Comparison of ENCODE assay signal across 20 cellular contexts in the genomic region with DNA sequence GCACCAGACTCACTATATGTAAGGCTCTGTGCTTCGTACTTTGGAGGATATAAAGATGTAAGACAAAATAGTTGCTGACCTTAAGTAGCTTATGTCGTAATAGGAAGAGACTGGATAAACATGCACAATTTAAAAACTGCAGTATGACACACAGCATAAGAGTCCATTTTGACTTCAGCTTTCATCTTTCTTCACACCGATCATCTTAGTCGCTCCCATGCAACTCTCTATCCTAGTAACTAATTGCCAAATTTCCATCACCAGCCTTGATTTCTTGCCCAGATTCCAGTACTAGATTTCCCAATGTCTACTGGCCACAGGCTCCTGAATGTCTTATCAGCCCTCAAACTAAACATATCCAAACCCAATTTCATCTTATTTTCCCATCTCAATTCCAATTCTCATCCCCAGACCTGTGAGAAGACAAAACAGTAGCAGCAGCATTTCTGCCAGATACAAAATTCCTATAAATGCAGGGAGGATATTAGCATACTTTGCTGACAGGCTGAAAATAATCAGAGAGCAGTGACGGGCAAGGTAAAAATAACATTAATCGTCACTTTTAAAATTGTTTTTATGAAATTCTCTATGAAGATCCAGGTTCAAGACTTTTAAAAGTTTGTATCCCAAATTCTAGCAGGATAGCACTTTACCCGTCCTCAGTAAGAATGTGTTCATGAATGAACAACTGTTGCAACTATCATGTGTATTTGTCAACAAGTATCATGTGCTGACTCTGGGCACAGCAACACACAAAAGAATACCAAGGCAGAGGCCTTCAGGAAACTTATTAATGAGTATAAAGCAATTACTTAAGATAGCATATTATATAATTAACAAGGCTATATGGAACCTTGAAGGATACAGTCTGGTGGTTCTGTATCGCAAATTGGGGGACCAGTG. TPM values are rescaled to one million over a fixed set of nuclear protein-coding genes. Genes with fewer than 3 reads are reported as not detected.
A peak's percentile ranks its signal among the peaks of the same experiment; 100 is the strongest.
DNase-seq lines count a peak whose midpoint lies in the region; ATAC-seq and TF ChIP-seq lines count a peak whose summit lies in the region.
"Had no signal": no experiment of that assay in that cellular context is flagged by ENCODE, and none has a peak within 500 bp of the region (broad histone marks: within the 10 kb centered on the region; RNA-seq: fewer than 3 reads in every experiment).

No MANE protein-coding gene starts in this region.

- peaks cover 28% of the 10 kb centered on the region for H3K4me1 ChIP-seq in adipocyte (ENCODE audit: control insufficient read depth, insufficient read depth, low read length)
- H3K4me1 ChIP-seq in left ventricle myocardium inferior = peaks cover 42% of the 10 kb centered on the region
- H3K4me1 ChIP-seq in skeletal muscle tissue (ENCODE audit: control insufficient read depth in 3 of 3, insufficient read depth in 3 of 3, low read length in 3 of 3) = peaks cover 4 to 14% (median 12%) of the 10 kb centered on the region in 3 donors
- H3K4me1 ChIP-seq: uterus had no signal

- H3K9ac ChIP-seq in adipocyte (ENCODE audit: low read length) (no peak overlapping the region), skeletal muscle tissue (ENCODE audit: low read depth in 1 of 3, low read length in 3 of 3) (peak overlapping the region; percentile 54 to 60 (median 55))

- ATAC-seq in Right ventricle myocardium superior (ENCODE audit: poor library complexity) (peak; percentile 24), Right ventricle myocardium inferior (no peak), HG02884 (IDR thresholded peaks at IDR 0.05; ENCODE audit: unreplicated experiment) (no peak)
- ATAC-seq: activated CD4-positive, alpha-beta T cell treated with anti-CD3 and anti-CD28 coated beads for 36 hours; stimulated activated naive CD8-positive, alpha-beta T cell treated with anti-CD3 and anti-CD28 coated beads, Interleukin-15, Interleukin-2, amounts not matched to agents 100 U/mL and 50 U/mL, for 24 hours had no signal

- peak overlapping the region; percentile 46 for H3K27ac ChIP-seq in left ventricle myocardium inferior (replicated peaks)
- H3K27ac ChIP-seq in skeletal muscle tissue (ENCODE audit: low read depth, low read length) = peak overlapping the region; percentile 92
- H3K27ac ChIP-seq: epithelial cell of prostate, ovary, uterus had no signal

- TF ChIP-seq CTCF in left ventricle myocardium inferior (IDR thresholded peaks at IDR 0.05; ENCODE audit: borderline replicate concordance) = no peak

- H3K27me3 ChIP-seq in adipocyte (replicated peaks; ENCODE audit: control insufficient read depth, insufficient read depth, low read length) (no peaks in the 10 kb centered on the region), left ventricle myocardium inferior (ENCODE audit: low read depth) (no peaks in the 10 kb centered on the region), skeletal muscle tissue (ENCODE audit: control insufficient read depth in 3 of 3, insufficient read depth in 3 of 3, low read length in 3 of 3) (no peaks in the 10 kb centered on the region)
- H3K27me3 ChIP-seq: ovary, uterus had no signal

- DNase-seq in Right ventricle myocardium superior = no peak
- no peak for DNase-seq in Right ventricle myocardium inferior (ENCODE audit: missing footprints)
- peak; percentile 51 for DNase-seq in adipocyte (ENCODE audit: low read depth)
- no peak for DNase-seq in left ventricle myocardium inferior
- no peak for DNase-seq in NOMO-1 treated with DMSO at 0.1 percent for 48 hours (lab: John Stamatoyannopoulos, UW; ENCODE audit: unreplicated experiment)
- DNase-seq in stimulated activated CD4-positive, alpha-beta T cell treated with anti-CD3 and anti-CD28 coated beads, Interleukin-4, amount 100 ng/mL, for 1 hour = no peak
- DNase-seq: activated CD4-positive, alpha-beta T cell treated with anti-CD3 and anti-CD28 coated beads for 36 hours; activated gamma-delta T cell; COR-L47; dermis blood vessel endothelial cell; H7; hypothalamus; NCI-H187 treated with DMSO at 0.1 percent for 48 hours; ovary; SHP77 treated with DMSO at 0.1 percent for 48 hours; stimulated activated naive CD8-positive, alpha-beta T cell treated with anti-CD3 and anti-CD28 coated beads, Interleukin-15, Interleukin-2, amounts not matched to agents 100 U/mL and 50 U/mL, for 24 hours; uterus had no signal

- H3K36me3 ChIP-seq in adipocyte (ENCODE audit: control insufficient read depth, insufficient read depth, low read length, severe bottlenecking) (peaks cover 66% of the 10 kb centered on the region), left ventricle myocardium inferior (peaks cover 86% of the 10 kb centered on the region), skeletal muscle tissue (ENCODE audit: control insufficient read depth in 3 of 3, insufficient read depth in 3 of 3, low read length in 3 of 3) (peaks cover 23 to 53% (median 24%) of the 10 kb centered on the region in 3 donors)
- H3K36me3 ChIP-seq: ovary, uterus had no signal

- H3K9me3 ChIP-seq in adipocyte (ENCODE audit: control insufficient read depth, low read length) (no peaks in the 10 kb centered on the region), left ventricle myocardium inferior (replicated peaks) (no peaks in the 10 kb centered on the region), skeletal muscle tissue (ENCODE audit: control insufficient read depth in 3 of 3, low read length in 3 of 3) (no peaks in the 10 kb centered on the region)
- H3K9me3 ChIP-seq: ovary, uterus had no signal

- intact Hi-C loops in Right ventricle myocardium superior (cut with DNase I) (no loop called here), Right ventricle myocardium inferior (cut with DNase I) (no loop called here), left ventricle myocardium inferior (cut with micrococcal nuclease) (no loop called here)

- H3K4me3 ChIP-seq in adipocyte (ENCODE audit: low read length) = peak overlapping the region; percentile 8
- H3K4me3 ChIP-seq in left ventricle myocardium inferior = no peak overlapping the region
- H3K4me3 ChIP-seq in skeletal muscle tissue (ENCODE audit: low read length in 3 of 3) = no peak overlapping the region
- H3K4me3 ChIP-seq: ovary, uterus had no signal

RNA-seq across cellular contexts. Expression of gene KIDINS220, which starts 42.2 kb away (rescaled TPM):
- 48.4 TPM for total RNA-seq in Right ventricle myocardium superior
- total RNA-seq in Right ventricle myocardium inferior = 49.0 TPM
- total RNA-seq in left ventricle myocardium inferior = 60.0 TPM
- 88.7 TPM for total RNA-seq in skeletal muscle tissue
